16 cellular contexts compared by ENCODE assay signal in the genomic region with DNA sequence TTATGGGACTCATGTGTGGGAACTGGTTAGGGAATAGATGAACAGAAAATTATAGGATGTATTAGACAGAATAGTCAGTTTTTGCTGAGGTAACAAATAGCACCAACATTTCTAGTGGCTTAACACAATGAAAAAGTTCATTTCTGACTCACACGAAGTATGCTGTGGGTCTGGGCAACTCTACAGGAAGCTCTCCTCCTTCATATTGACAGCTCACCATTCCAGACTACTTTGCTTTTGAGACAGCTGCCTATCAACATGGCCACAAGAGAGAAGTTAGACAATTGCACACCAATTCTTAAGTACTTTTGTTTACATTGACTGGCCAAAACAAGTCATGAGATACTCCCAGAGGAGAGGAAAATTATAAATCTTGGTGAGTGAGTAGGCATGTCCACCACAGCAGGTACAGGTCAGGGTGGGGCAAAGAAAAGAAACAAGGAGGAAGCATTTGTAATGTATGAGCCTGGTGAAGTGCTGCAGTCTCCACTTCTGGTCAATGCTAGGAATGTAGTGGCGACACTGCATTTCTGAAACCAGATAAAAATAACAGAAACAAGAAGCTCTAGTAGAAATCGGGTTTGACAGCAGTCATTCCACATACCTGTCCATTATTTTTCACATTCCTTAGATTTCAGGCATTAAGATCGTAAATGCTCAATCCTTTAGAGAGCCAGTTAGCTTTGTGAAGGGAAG.
"Had no signal": no experiment of that assay in that cellular context is flagged by ENCODE, and none has a peak within 500 bp of the region (broad histone marks: within the 10 kb centered on the region; RNA-seq: fewer than 3 reads in every experiment).

No MANE protein-coding gene starts in this region.

- H3K79me2 ChIP-seq: hepatocyte had no signal

- H3K36me3 Mint-ChIP-seq: activated naive CD4-positive, alpha-beta T cell treated with anti-CD3 and anti-CD28 coated beads, Interleukin-2, amount 50 U/mL, for 24 hours; mesothelial cell of epicardium had no signal

- H3K4me1 ChIP-seq: adrenal gland, uterus had no signal

- H3K4me3 Mint-ChIP-seq: activated CD8-positive, alpha-beta T cell treated with anti-CD3 and anti-CD28 coated beads for 36 hours; activated naive CD4-positive, alpha-beta T cell treated with anti-CD3 and anti-CD28 coated beads, Interleukin-2, amount 50 U/mL, for 24 hours; activated T-cell treated with anti-CD3 and anti-CD28 coated beads, Interleukin-2, amount 50 U/mL, for 4 hours; dendritic cell treated with granulocyte-macrophage colony-stimulating factor and Interleukin-4, amounts not matched to agents 40 ng/mL and 50 ng/mL, for 4 days; mesothelial cell of epicardium; nephron had no signal

- H3K36me3 ChIP-seq: adrenal gland, cardiac muscle cell, thyroid gland, uterus had no signal

- ATAC-seq: activated CD8-positive, alpha-beta T cell treated with anti-CD3 and anti-CD28 coated beads for 36 hours; left colon had no signal

- H3K4me2 ChIP-seq: hepatocyte had no signal

- H3K4me3 ChIP-seq: adrenal gland, cardiac muscle cell, hepatocyte, lung, thyroid gland, uterus had no signal

- H3K27me3 ChIP-seq: cardiac muscle cell, hepatocyte, thyroid gland, uterus had no signal

- DNase-seq: activated CD8-positive, alpha-beta T cell treated with anti-CD3 and anti-CD28 coated beads for 36 hours; activated effector memory CD4-positive, alpha-beta T cell treated with anti-CD3 and anti-CD28 coated beads, Interleukin-2, amount 50 U/mL, for 16 hours; activated T-cell treated with anti-CD3 and anti-CD28 coated beads, Interleukin-2, amount 50 U/mL, for 4 hours; adrenal gland; effector CD8-positive, alpha-beta T cell; left colon; stimulated activated naive CD4-positive, alpha-beta T cell; thyroid gland; uterus had no signal

- H3K4me1 Mint-ChIP-seq: activated naive CD4-positive, alpha-beta T cell treated with anti-CD3 and anti-CD28 coated beads, Interleukin-2, amount 50 U/mL, for 24 hours had no signal

- H3K27me3 Mint-ChIP-seq: activated naive CD4-positive, alpha-beta T cell treated with anti-CD3 and anti-CD28 coated beads, Interleukin-2, amount 50 U/mL, for 24 hours had no signal

- H3K9me3 ChIP-seq: adrenal gland, thyroid gland, uterus had no signal

- H3K9me3 Mint-ChIP-seq: activated naive CD4-positive, alpha-beta T cell treated with anti-CD3 and anti-CD28 coated beads, Interleukin-2, amount 50 U/mL, for 24 hours; activated T-cell treated with anti-CD3 and anti-CD28 coated beads, Interleukin-2, amount 50 U/mL, for 4 hours; dendritic cell treated with granulocyte-macrophage colony-stimulating factor and Interleukin-4, amounts not matched to agents 40 ng/mL and 50 ng/mL, for 4 days; mesothelial cell of epicardium; nephron had no signal

- H3K27ac Mint-ChIP-seq: activated CD8-positive, alpha-beta T cell treated with anti-CD3 and anti-CD28 coated beads for 36 hours; activated naive CD4-positive, alpha-beta T cell treated with anti-CD3 and anti-CD28 coated beads, Interleukin-2, amount 50 U/mL, for 24 hours; dendritic cell treated with granulocyte-macrophage colony-stimulating factor and Interleukin-4, amounts not matched to agents 40 ng/mL and 50 ng/mL, for 4 days; mesothelial cell of epicardium had no signal

- H2AFZ ChIP-seq: hepatocyte had no signal

- H3K27ac ChIP-seq: adrenal gland, cardiac muscle cell, hepatocyte, thyroid gland, uterus had no signal
